ENCODE assay signal across 8 cellular contexts in genomic region chr11:122883682-122883981, GRCh38. TPM values are rescaled to one million over a fixed set of nuclear protein-coding genes. Genes with fewer than 3 reads are reported as not detected.
DNase-seq lines count a peak whose midpoint lies in the region; ATAC-seq and TF ChIP-seq lines count a peak whose summit lies in the region.

No MANE protein-coding gene starts in this region.

- no peaks in the 10 kb centered on the region for H3K79me2 ChIP-seq in Loucy (ENCODE audit: insufficient read depth, low read length)

- no peaks in the 10 kb centered on the region for H4K20me1 ChIP-seq in Loucy (ENCODE audit: insufficient read depth, low read length, poor library complexity, severe bottlenecking)

- H3K4me1 ChIP-seq in A673 (ENCODE audit: insufficient read depth, low read length, poor library complexity, severe bottlenecking), result peaks cover 23% of the 10 kb centered on the region
- peaks cover 25% of the 10 kb centered on the region for H3K4me1 ChIP-seq in Loucy (ENCODE audit: insufficient read depth, low read length, poor library complexity, severe bottlenecking)
- peaks cover 8 to 14% of the 10 kb centered on the region in 2 donors for H3K4me1 ChIP-seq in naive thymus-derived CD4-positive, alpha-beta T cell (ENCODE audit: control insufficient read depth in 2 of 2, insufficient read depth in 2 of 2, low read length in 2 of 2)

- peak overlapping the region; percentile 93 for H2AFZ ChIP-seq in Loucy (ENCODE audit: low read length)

- peaks cover 0 to 17% (median 9%) of the 10 kb centered on the region in 5 donors for H3K36me3 Mint-ChIP-seq in naive thymus-derived CD4-positive, alpha-beta T cell

- H3K27me3 ChIP-seq in A673 (replicated peaks; ENCODE audit: insufficient read depth, low read depth, low read length, poor library complexity), result no peaks in the 10 kb centered on the region
- H3K27me3 ChIP-seq in Loucy (ENCODE audit: insufficient read depth, low read length, poor library complexity, severe bottlenecking), result no peaks in the 10 kb centered on the region
- H3K27me3 ChIP-seq in dorsolateral prefrontal cortex, result peaks cover 0 to 38% (median 3%) of the 10 kb centered on the region in 45 donors
- no peaks in the 10 kb centered on the region for H3K27me3 ChIP-seq in naive thymus-derived CD4-positive, alpha-beta T cell (ENCODE audit: control insufficient read depth in 2 of 2, insufficient read depth in 2 of 2, low read length in 2 of 2)

- POLR2A ChIA-PET in A673 (lab: Charles Lee; ENCODE audit: low non-redundant PET), result no interaction called here
- POLR2A ChIA-PET in naive thymus-derived CD4-positive, alpha-beta T cell (lab: Charles Lee), result no interaction called here

- peak overlapping the region; percentile 72 for H3K27ac ChIP-seq in A673 (ENCODE audit: low read depth, low read length, poor library complexity, severe bottlenecking)
- peak overlapping the region in 7 of 59 donors; percentile 37 to 84 (median 71) for H3K27ac ChIP-seq in dorsolateral prefrontal cortex
- H3K27ac ChIP-seq in naive thymus-derived CD4-positive, alpha-beta T cell (ENCODE audit: low read depth, low read length), result peak overlapping the region; percentile 76

- TF ChIP-seq CTCF in A673 (conservative IDR thresholded peaks at IDR 0.05; ENCODE audit: low read depth, low read length), result no peak
- TF ChIP-seq CTCF in Loucy (conservative IDR thresholded peaks at IDR 0.05; ENCODE audit: low read length), result no peak
- TF ChIP-seq CTCF in dorsolateral prefrontal cortex (IDR thresholded peaks at IDR 0.05 in 54 of 56, conservative IDR thresholded peaks at IDR 0.05 in 2 of 56; ENCODE audit: low read depth in 1 of 56, partially characterized antibody in 56 of 56), result no peak

- H3K27me3 Mint-ChIP-seq in naive thymus-derived CD4-positive, alpha-beta T cell, result peaks cover 0 to 15% (median 0%) of the 10 kb centered on the region in 5 donors

- no peaks in the 10 kb centered on the region for H3K9me2 ChIP-seq in Loucy (replicated peaks; ENCODE audit: low read depth, low read length)

- no peak for ATAC-seq in naive thymus-derived CD4-positive, alpha-beta T cell
- ATAC-seq in GM18867 (IDR thresholded peaks at IDR 0.05; ENCODE audit: unreplicated experiment), result no peak
- no peak for ATAC-seq in esophagus mucosa

- no peak for DNase-seq in A673 (ENCODE audit: low spot score)
- DNase-seq in dorsolateral prefrontal cortex, result no peak
- DNase-seq in naive thymus-derived CD4-positive, alpha-beta T cell, result no peak
- no peak for DNase-seq in NOMO-1 treated with DMSO at 0.1 percent for 48 hours (lab: John Stamatoyannopoulos, UW; ENCODE audit: unreplicated experiment)
- DNase-seq in stimulated activated CD4-positive, alpha-beta T cell treated with anti-CD3 and anti-CD28 coated beads, Interleukin-15, amount 100 ng/mL, for 24 hours, result no peak

- no peaks in the 10 kb centered on the region for H3F3A ChIP-seq in Loucy (ENCODE audit: low read depth)

- H3K4me3 Mint-ChIP-seq in naive thymus-derived CD4-positive, alpha-beta T cell, result peak overlapping the region; percentile 83 to 90 (median 88)

- peak overlapping the region; percentile 85 for H3K9ac ChIP-seq in Loucy (ENCODE audit: low read depth, low read length, poor library complexity, severe bottlenecking)

- H3K36me3 ChIP-seq in A673 (ENCODE audit: insufficient read depth, low read length, poor library complexity, severe bottlenecking) (no peaks in the 10 kb centered on the region), Loucy (ENCODE audit: insufficient read depth, low read length) (no peaks in the 10 kb centered on the region)
- no peaks in the 10 kb centered on the region for H3K36me3 ChIP-seq in naive thymus-derived CD4-positive, alpha-beta T cell (ENCODE audit: control insufficient read depth in 2 of 3, insufficient read depth in 3 of 3, low read length in 3 of 3)

- H3K9me3 ChIP-seq in A673 (ENCODE audit: low read depth, low read length, poor library complexity, severe bottlenecking) (no peaks in the 10 kb centered on the region), Loucy (ENCODE audit: insufficient read depth, low read depth, low read length) (no peaks in the 10 kb centered on the region)
- no peaks in the 10 kb centered on the region for H3K9me3 ChIP-seq in naive thymus-derived CD4-positive, alpha-beta T cell (ENCODE audit: control insufficient read depth in 2 of 3, low read length in 3 of 3)

- CTCF ChIA-PET in A673 (lab: Charles Lee), result no interaction called here
- CTCF ChIA-PET in naive thymus-derived CD4-positive, alpha-beta T cell (lab: Charles Lee), result no interaction called here

- peaks cover 0 to 4% (median 0%) of the 10 kb centered on the region in 11 donors for H3K9me3 Mint-ChIP-seq in naive thymus-derived CD4-positive, alpha-beta T cell

- H3K27ac Mint-ChIP-seq in naive thymus-derived CD4-positive, alpha-beta T cell, result peak overlapping the region; percentile 73 to 93 (median 90)

- peak overlapping the region; percentile 61 for H3K4me2 ChIP-seq in Loucy (ENCODE audit: low read depth, low read length, poor library complexity, severe bottlenecking)

- H3K4me3 ChIP-seq in A673 (ENCODE audit: low read depth, low read length, poor library complexity, severe bottlenecking) (peak overlapping the region; percentile 63), Loucy (ENCODE audit: low read length, poor library complexity, severe bottlenecking) (peak overlapping the region; percentile 79), dorsolateral prefrontal cortex (peak overlapping the region; percentile 39 to 77 (median 64))
- H3K4me3 ChIP-seq in naive thymus-derived CD4-positive, alpha-beta T cell (ENCODE audit: low read length), result peak overlapping the region; percentile 74

- TSS peak; percentile 38 for BruUV-seq in A673 (replicated peaks; lab: Mats Ljungman, UMichigan)

- intact Hi-C loops in A673 (cut with micrococcal nuclease; ENCODE audit: unreplicated experiment) (no loop called here), dorsolateral prefrontal cortex (cut with DNase I) (no loop called here)
- intact Hi-C loops in naive thymus-derived CD4-positive, alpha-beta T cell (cut with micrococcal nuclease), result no loop called here

- H3K4me1 Mint-ChIP-seq in naive thymus-derived CD4-positive, alpha-beta T cell, result peaks cover 6 to 44% (median 29%) of the 10 kb centered on the region in 7 donors

RNA-seq across cellular contexts. Expression of gene JHY, which starts 1.1 kb away (rescaled TPM):
- total RNA-seq in A673 (2021) (4.2 and 4.4 TPM in 2 replicates), dorsolateral prefrontal cortex (10 to 100 TPM in 22 of 120 experiments, 1 to 10 TPM in 98; 2.7 to 14.3 (median 8.6) TPM), esophagus mucosa (1.6 TPM)
- 1 to 10 TPM; 2.1 to 5.0 (median 4.1) TPM for total RNA-seq in naive thymus-derived CD4-positive, alpha-beta T cell
- 1 to 10 TPM; 3.5 to 4.8 TPM for polyA plus RNA-seq in naive thymus-derived CD4-positive, alpha-beta T cell

RNA-seq across cellular contexts. Expression of gene CRTAM, which starts 45.3 kb away (rescaled TPM):
- total RNA-seq in A673 (2021) (not detected in 2 replicates), dorsolateral prefrontal cortex (1 to 10 TPM in 6 of 120 experiments, under 1 TPM in 75, not detected in 39; 0.18 to 1.5 (median 0.47) TPM), esophagus mucosa (not detected)
- total RNA-seq in naive thymus-derived CD4-positive, alpha-beta T cell, result 1 to 10 TPM in 4 of 5 experiments, under 1 TPM in 1; 0.39 to 4.6 (median 4.2) TPM
- polyA plus RNA-seq in naive thymus-derived CD4-positive, alpha-beta T cell, result 10 to 100 TPM in 1 of 2 donors, 1 to 10 TPM in 1; 7.5 to 14.6 TPM
